Comparison of ENCODE assay signal across 8 cellular contexts in the genomic region with DNA sequence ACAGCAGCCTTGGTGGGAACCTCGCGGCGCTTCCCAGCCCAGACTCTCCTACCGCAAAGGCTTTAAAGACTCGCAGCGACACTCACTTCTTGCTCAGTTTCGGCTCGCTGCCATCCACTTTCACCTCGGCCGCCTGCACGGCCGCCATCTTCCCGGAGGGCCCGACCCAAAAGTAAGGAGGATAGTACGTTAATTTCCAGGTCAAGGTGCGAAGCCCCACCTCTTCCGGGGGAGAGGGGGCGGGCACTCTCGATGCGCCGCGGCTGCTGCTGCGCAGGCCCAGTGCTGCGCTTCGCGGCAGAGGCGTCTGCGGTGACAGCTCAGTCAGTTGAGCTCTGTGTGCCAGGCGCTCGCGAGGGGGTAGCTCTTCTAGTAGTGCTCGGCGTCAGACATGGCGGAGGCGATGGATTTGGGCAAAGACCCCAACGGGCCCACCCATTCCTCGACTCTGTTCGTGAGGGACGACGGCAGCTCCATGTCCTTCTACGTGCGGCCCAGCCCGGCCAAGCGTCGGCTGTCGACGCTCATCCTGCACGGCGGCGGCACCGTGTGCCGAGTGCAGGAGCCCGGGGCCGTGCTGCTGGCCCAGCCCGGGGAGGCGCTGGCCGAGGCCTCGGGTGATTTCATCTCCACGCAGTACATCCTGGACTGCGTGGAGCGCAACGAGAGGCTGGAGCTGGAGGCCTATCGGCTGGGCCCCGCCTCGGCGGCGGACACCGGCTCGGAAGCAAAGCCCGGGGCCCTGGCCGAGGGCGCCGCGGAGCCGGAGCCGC. TPM values are rescaled to one million over a fixed set of nuclear protein-coding genes. Genes with fewer than 3 reads are reported as not detected.
DNase-seq lines count a peak whose midpoint lies in the region; TF ChIP-seq lines count a peak whose summit lies in the region.

A gene (minus strand): TSS at position 174 of the 773 bp plus-strand sequence. CDS start 26 bp downstream, at position 148.
A gene with protein sequence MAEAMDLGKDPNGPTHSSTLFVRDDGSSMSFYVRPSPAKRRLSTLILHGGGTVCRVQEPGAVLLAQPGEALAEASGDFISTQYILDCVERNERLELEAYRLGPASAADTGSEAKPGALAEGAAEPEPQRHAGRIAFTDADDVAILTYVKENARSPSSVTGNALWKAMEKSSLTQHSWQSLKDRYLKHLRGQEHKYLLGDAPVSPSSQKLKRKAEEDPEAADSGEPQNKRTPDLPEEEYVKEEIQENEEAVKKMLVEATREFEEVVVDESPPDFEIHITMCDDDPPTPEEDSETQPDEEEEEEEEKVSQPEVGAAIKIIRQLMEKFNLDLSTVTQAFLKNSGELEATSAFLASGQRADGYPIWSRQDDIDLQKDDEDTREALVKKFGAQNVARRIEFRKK (plus strand): TSS at position 282 of the 773 bp plus-strand sequence. CDS start 110 bp downstream, at position 392.

- H3K9me3 ChIP-seq in ES-I3 (ENCODE audit: control insufficient read depth, insufficient read depth, low read length) (no peaks in the 10 kb centered on the region; the same call in 1 of the 2 replicates), HAP-1 (no peaks in the 10 kb centered on the region), MM.1S (replicated peaks; ENCODE audit: insufficient read depth, low read length) (no peaks in the 10 kb centered on the region), neural progenitor cell (ENCODE audit: low read depth) (no peaks in the 10 kb centered on the region)

- peaks cover 5% of the 10 kb centered on the region for H3K27me3 Mint-ChIP-seq in neural progenitor cell (ENCODE audit: insufficient read depth, low read depth)

- no peaks in the 10 kb centered on the region for H3K9me2 ChIP-seq in MM.1S (replicated peaks; ENCODE audit: insufficient read depth, low read length)

- TF ChIP-seq CTCF in MM.1S (IDR thresholded peaks at IDR 0.05; ENCODE audit: low read length): no peak
- TF ChIP-seq CTCF in foreskin fibroblast (IDR thresholded peaks at IDR 0.05; ENCODE audit: low read depth, low read length): no peak
- no peak for TF ChIP-seq CTCF in neural progenitor cell (IDR thresholded peaks at IDR 0.05)

- peak within 1 kb of the TSS; percentile 92 for H3K27ac Mint-ChIP-seq in neural progenitor cell

- peaks cover 24% of the 10 kb centered on the region for H3K36me3 Mint-ChIP-seq in neural progenitor cell

- H3K27ac ChIP-seq in MM.1S (ENCODE audit: low read length): peak within 1 kb of the TSS; percentile 83
- peak within 1 kb of the TSS; percentile 87 for H3K27ac ChIP-seq in neural progenitor cell

- H2AFZ ChIP-seq in MM.1S (ENCODE audit: low read length) (peak within 1 kb of the TSS; percentile 61), neural progenitor cell (replicated peaks) (peak within 1 kb of the TSS; percentile 99)

- DNase-seq in HAP-1 (ENCODE audit: low spot score in 2 of 2) (peak; percentile 89 to 94), MM.1S (peak; percentile 88), SIG-M5 treated with dmso at 0.1 percent for 504 hours (lab: John Stamatoyannopoulos, UW; ENCODE audit: unreplicated experiment) (peak; percentile 93), foreskin fibroblast (peak; percentile 94 to 98), neural progenitor cell (ENCODE audit: low spot score) (peak; percentile 96), stromal cell of bone marrow (ENCODE audit: low read depth) (peak; percentile 88)
- DNase-seq in activated gamma-delta T cell treated with anti-CD3 and anti-CD28 coated beads, Interleukin-2, amount 50 U/mL, for 16 hours (ENCODE audit: low read depth): peak; percentile 92

- in situ Hi-C loops in HAP-1 (cut with MboI; ENCODE audit: low sequenced_read_pairs): loop anchor here (25.0 kb wide), 1 partner anchor 1540 kb away; a partner anchor contains a TSS

- H3F3A ChIP-seq in MM.1S (ENCODE audit: insufficient read depth, low read length) (no peaks in the 10 kb centered on the region), neural progenitor cell (ENCODE audit: low read depth) (peaks cover 13% of the 10 kb centered on the region)

- H3K4me2 ChIP-seq in MM.1S (ENCODE audit: low read depth, low read length) (peak within 1 kb of the TSS; percentile 73), neural progenitor cell (peak within 1 kb of the TSS; percentile 96)

- H3K79me2 ChIP-seq in MM.1S (ENCODE audit: low read length) (peaks cover 93% of the 10 kb centered on the region), neural progenitor cell (ENCODE audit: low read depth) (peaks cover 95% of the 10 kb centered on the region)

- H3K4me3 Mint-ChIP-seq in neural progenitor cell: peak within 1 kb of the TSS; percentile 99

- H3K9ac ChIP-seq in ES-I3 (ENCODE audit: low read depth, low read length): peak within 1 kb of the TSS; percentile 98
- H3K9ac ChIP-seq in MM.1S (ENCODE audit: low read length): peak within 1 kb of the TSS; percentile 89
- peak within 1 kb of the TSS; percentile 87 for H3K9ac ChIP-seq in neural progenitor cell

- H3K27me3 ChIP-seq in HAP-1 (ENCODE audit: low read depth): no peaks in the 10 kb centered on the region
- no peaks in the 10 kb centered on the region for H3K27me3 ChIP-seq in MM.1S (replicated peaks; ENCODE audit: insufficient read depth, low read length)
- H3K27me3 ChIP-seq in neural progenitor cell: no peaks in the 10 kb centered on the region

- peaks cover 36% of the 10 kb centered on the region for H3K4me1 Mint-ChIP-seq in neural progenitor cell

- H3K9me3 Mint-ChIP-seq in neural progenitor cell: no peaks in the 10 kb centered on the region

- peaks cover 5% of the 10 kb centered on the region; the same call in 1 of the 2 replicates for H3K4me1 ChIP-seq in ES-I3 (ENCODE audit: insufficient read depth, low read length)
- H3K4me1 ChIP-seq in HAP-1: peaks cover 31% of the 10 kb centered on the region
- peaks cover 17% of the 10 kb centered on the region for H3K4me1 ChIP-seq in MM.1S (ENCODE audit: low read length)
- peaks cover 15% of the 10 kb centered on the region for H3K4me1 ChIP-seq in neural progenitor cell

- H4K20me1 ChIP-seq in MM.1S (ENCODE audit: insufficient read depth, low read length) (peaks cover 7% of the 10 kb centered on the region; the same call in 1 of the 2 replicates), neural progenitor cell (ENCODE audit: low read depth) (peaks cover 24% of the 10 kb centered on the region)

- H3K36me3 ChIP-seq in ES-I3 (ENCODE audit: insufficient read depth, low read length): peaks cover 11% of the 10 kb centered on the region
- H3K36me3 ChIP-seq in HAP-1 (replicated peaks): peaks cover 45% of the 10 kb centered on the region
- H3K36me3 ChIP-seq in MM.1S (replicated peaks; ENCODE audit: insufficient read depth, low read length): no peaks in the 10 kb centered on the region
- H3K36me3 ChIP-seq in neural progenitor cell: no peaks in the 10 kb centered on the region

- H3K4me3 ChIP-seq in HAP-1 (peak within 1 kb of the TSS; percentile 92), MM.1S (ENCODE audit: low read length) (peak within 1 kb of the TSS; percentile 89), foreskin fibroblast (ENCODE audit: low read depth in 1 of 2, low read length in 2 of 2) (peak within 1 kb of the TSS; percentile 68 to 97), neural progenitor cell (peak within 1 kb of the TSS; percentile 95)

RNA-seq across cellular contexts. Expression of the first gene that starts in this region (rescaled TPM):
- total RNA-seq in neural progenitor cell (ENCODE audit: low replicate concordance): 185 and 228 TPM in 2 replicates

RNA-seq across cellular contexts. Expression of the second gene that starts in this region (rescaled TPM):
- total RNA-seq in neural progenitor cell (ENCODE audit: low replicate concordance): 26.4 and 34.9 TPM in 2 replicates

Comparison
In these comparisons a context has a peak if more than half of its experiments do, and no peak if none do; other contexts are left out.
1. Peak in every context shown above with its lines: DNase-seq, H3K4me3 ChIP-seq and H3K27ac ChIP-seq.